Comparison of ENCODE assay signal across 1 cellular context in genomic region chr4:94877973-94878372, GRCh38.
TF ChIP-seq lines count a peak whose summit lies in the region.

No MANE protein-coding gene starts in this region.

TF ChIP-seq in HCT116, 20 proteins besides CTCF, POLR2A, EP300 and RAD21 (continued from another document):
- no peak for TF ChIP-seq REST (IDR thresholded peaks at IDR 0.05; ENCODE audit: low read depth)
- no peak for TF ChIP-seq ATF3 (IDR thresholded peaks at IDR 0.05)
